Comparison of ENCODE assay signal across 2 cellular contexts in genomic region chr1:230268371-230269170, GRCh38.
TF ChIP-seq lines count a peak whose summit lies in the region.

No MANE protein-coding gene starts in this region.

TF ChIP-seq in HEK293, 187 proteins besides CTCF, POLR2A, EP300 and RAD21 (continued from another document and continues in another):
- TF ChIP-seq REST (tag by site-specific recombination; IDR thresholded peaks at IDR 0.05) (peak; percentile 42; the same call in 1 of the 2 replicates), YY1 (tag by site-specific recombination; IDR thresholded peaks at IDR 0.05) (peak; percentile 61; the same call in 1 of the 2 replicates), ZNF423 (tag by site-specific recombination; IDR thresholded peaks at IDR 0.05) (peak; percentile 69; the same call in 1 of the 2 replicates), SP7 (tag by site-specific recombination; IDR thresholded peaks at IDR 0.05) (peak; percentile 87), GLIS2 (tag by site-specific recombination; IDR thresholded peaks at IDR 0.05) (peak; percentile 44; the same call in 1 of the 2 replicates), ZSCAN16 (tag by site-specific recombination; IDR thresholded peaks at IDR 0.05) (no peak), PRDM1 (tag by site-specific recombination; IDR thresholded peaks at IDR 0.05) (peak; percentile 88), ZNF548 (tag by site-specific recombination; IDR thresholded peaks at IDR 0.05) (no peak; the same call in 1 of the 2 replicates), GLIS1 (tag by site-specific recombination; IDR thresholded peaks at IDR 0.05) (peak; percentile 85), ZNF658 (tag by site-specific recombination; IDR thresholded peaks at IDR 0.05) (no peak), FEZF1 (tag by site-specific recombination; IDR thresholded peaks at IDR 0.05) (no peak), ZNF341 (tag by site-specific recombination; IDR thresholded peaks at IDR 0.05; ENCODE audit: low read depth) (peak; percentile 67), OSR2 (tag by site-specific recombination; IDR thresholded peaks at IDR 0.05) (peak; percentile 39; the same call in 1 of the 2 replicates), GLI4 (tag by site-specific recombination; IDR thresholded peaks at IDR 0.05) (0 out of 2 replicates have a peak, but pooled peaks have one; percentile 88), ZNF768 (tag by site-specific recombination; IDR thresholded peaks at IDR 0.05) (no peak), ZFP37 (tag by site-specific recombination; IDR thresholded peaks at IDR 0.05) (peak; percentile 28; the same call in 1 of the 2 replicates)
- TF ChIP-seq, protein P1, sequence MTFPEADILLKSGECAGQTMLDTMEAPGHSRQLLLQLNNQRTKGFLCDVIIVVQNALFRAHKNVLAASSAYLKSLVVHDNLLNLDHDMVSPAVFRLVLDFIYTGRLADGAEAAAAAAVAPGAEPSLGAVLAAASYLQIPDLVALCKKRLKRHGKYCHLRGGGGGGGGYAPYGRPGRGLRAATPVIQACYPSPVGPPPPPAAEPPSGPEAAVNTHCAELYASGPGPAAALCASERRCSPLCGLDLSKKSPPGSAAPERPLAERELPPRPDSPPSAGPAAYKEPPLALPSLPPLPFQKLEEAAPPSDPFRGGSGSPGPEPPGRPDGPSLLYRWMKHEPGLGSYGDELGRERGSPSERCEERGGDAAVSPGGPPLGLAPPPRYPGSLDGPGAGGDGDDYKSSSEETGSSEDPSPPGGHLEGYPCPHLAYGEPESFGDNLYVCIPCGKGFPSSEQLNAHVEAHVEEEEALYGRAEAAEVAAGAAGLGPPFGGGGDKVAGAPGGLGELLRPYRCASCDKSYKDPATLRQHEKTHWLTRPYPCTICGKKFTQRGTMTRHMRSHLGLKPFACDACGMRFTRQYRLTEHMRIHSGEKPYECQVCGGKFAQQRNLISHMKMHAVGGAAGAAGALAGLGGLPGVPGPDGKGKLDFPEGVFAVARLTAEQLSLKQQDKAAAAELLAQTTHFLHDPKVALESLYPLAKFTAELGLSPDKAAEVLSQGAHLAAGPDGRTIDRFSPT (tag by site-specific recombination; IDR thresholded peaks at IDR 0.05), result peak; percentile 72
- TF ChIP-seq, protein P2, sequence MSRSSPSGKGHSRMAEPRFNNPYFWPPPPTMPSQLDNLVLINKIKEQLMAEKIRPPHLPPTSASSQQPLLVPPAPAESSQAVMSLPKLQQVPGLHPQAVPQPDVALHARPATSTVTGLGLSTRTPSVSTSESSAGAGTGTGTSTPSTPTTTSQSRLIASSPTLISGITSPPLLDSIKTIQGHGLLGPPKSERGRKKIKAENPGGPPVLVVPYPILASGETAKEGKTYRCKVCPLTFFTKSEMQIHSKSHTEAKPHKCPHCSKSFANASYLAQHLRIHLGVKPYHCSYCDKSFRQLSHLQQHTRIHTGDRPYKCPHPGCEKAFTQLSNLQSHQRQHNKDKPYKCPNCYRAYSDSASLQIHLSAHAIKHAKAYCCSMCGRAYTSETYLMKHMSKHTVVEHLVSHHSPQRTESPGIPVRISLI (tag by site-specific recombination; IDR thresholded peaks at IDR 0.05), result peak; percentile 98
- TF ChIP-seq, protein P3, sequence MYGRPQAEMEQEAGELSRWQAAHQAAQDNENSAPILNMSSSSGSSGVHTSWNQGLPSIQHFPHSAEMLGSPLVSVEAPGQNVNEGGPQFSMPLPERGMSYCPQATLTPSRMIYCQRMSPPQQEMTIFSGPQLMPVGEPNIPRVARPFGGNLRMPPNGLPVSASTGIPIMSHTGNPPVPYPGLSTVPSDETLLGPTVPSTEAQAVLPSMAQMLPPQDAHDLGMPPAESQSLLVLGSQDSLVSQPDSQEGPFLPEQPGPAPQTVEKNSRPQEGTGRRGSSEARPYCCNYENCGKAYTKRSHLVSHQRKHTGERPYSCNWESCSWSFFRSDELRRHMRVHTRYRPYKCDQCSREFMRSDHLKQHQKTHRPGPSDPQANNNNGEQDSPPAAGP (tag by site-specific recombination; IDR thresholded peaks at IDR 0.05), result peak; percentile 83
- TF ChIP-seq, protein P4, sequence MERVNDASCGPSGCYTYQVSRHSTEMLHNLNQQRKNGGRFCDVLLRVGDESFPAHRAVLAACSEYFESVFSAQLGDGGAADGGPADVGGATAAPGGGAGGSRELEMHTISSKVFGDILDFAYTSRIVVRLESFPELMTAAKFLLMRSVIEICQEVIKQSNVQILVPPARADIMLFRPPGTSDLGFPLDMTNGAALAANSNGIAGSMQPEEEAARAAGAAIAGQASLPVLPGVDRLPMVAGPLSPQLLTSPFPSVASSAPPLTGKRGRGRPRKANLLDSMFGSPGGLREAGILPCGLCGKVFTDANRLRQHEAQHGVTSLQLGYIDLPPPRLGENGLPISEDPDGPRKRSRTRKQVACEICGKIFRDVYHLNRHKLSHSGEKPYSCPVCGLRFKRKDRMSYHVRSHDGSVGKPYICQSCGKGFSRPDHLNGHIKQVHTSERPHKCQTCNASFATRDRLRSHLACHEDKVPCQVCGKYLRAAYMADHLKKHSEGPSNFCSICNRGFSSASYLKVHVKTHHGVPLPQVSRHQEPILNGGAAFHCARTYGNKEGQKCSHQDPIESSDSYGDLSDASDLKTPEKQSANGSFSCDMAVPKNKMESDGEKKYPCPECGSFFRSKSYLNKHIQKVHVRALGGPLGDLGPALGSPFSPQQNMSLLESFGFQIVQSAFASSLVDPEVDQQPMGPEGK (tag by site-specific recombination; IDR thresholded peaks at IDR 0.05), result peak; percentile 66

TF ChIP-seq in K562, 482 proteins besides CTCF, POLR2A, EP300 and RAD21 (continued from another document and continues in another):
- TF ChIP-seq, protein P5, sequence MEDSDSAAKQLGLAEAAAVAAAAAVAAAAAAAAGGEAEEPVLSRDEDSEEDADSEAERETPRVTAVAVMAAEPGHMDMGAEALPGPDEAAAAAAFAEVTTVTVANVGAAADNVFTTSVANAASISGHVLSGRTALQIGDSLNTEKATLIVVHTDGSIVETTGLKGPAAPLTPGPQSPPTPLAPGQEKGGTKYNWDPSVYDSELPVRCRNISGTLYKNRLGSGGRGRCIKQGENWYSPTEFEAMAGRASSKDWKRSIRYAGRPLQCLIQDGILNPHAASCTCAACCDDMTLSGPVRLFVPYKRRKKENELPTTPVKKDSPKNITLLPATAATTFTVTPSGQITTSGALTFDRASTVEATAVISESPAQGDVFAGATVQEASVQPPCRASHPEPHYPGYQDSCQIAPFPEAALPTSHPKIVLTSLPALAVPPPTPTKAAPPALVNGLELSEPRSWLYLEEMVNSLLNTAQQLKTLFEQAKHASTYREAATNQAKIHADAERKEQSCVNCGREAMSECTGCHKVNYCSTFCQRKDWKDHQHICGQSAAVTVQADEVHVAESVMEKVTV (CRISPR knock-in tag; IDR thresholded peaks at IDR 0.05), result 0 out of 2 replicates have a peak, but pooled peaks have one; percentile 11
- TF ChIP-seq ATF1 (CRISPR knock-in tag; IDR thresholded peaks at IDR 0.05), result no peak
- peak; percentile 20; the same call in 1 of the 2 replicates for TF ChIP-seq ATF1 (tag; IDR thresholded peaks at IDR 0.05)
- no peak for TF ChIP-seq PCBP2 (IDR thresholded peaks at IDR 0.05; ENCODE audit: low read depth, low read length, poor library complexity, severe bottlenecking)
- TF ChIP-seq ZFX (CRISPR knock-in tag; IDR thresholded peaks at IDR 0.05), result peak; percentile 29; the same call in 1 of the 2 replicates
- TF ChIP-seq PBX2 (CRISPR knock-in tag; IDR thresholded peaks at IDR 0.05; ENCODE audit: low read depth), result no peak; the same call in 1 of the 2 replicates
- TF ChIP-seq PBX2 (tag; conservative IDR thresholded peaks at IDR 0.05; ENCODE audit: low read depth), result peak; percentile 96
- no peak for TF ChIP-seq THRB (CRISPR knock-in tag; conservative IDR thresholded peaks at IDR 0.05)
- TF ChIP-seq FUS (optimal IDR thresholded peaks at IDR 0.05; ENCODE audit: low read depth, low read length), result no peak
- 0 out of 2 replicates have a peak, but pooled peaks have one; percentile 47 for TF ChIP-seq E2F4 (CRISPR knock-in tag; IDR thresholded peaks at IDR 0.05; ENCODE audit: low read depth)
- no peak for TF ChIP-seq NR2C1 (IDR thresholded peaks at IDR 0.05)
- TF ChIP-seq NR2C1 (tag; IDR thresholded peaks at IDR 0.05), result 0 out of 2 replicates have a peak, but pooled peaks have one; percentile 10
- TF ChIP-seq MEIS2 (IDR thresholded peaks at IDR 0.05; ENCODE audit: partially characterized antibody), result peak; percentile 94
- TF ChIP-seq SMC3 (conservative IDR thresholded peaks at IDR 0.05; ENCODE audit: insufficient read depth, low read depth, low read length), result peak; percentile 54; the same call in 1 of the 2 replicates
- TF ChIP-seq GABPB1 (CRISPR knock-in tag; IDR thresholded peaks at IDR 0.05), result 0 out of 2 replicates have a peak, but pooled peaks have one; percentile 45
- TF ChIP-seq YY1 (IDR thresholded peaks at IDR 0.05; ENCODE audit: borderline replicate concordance in 1 of 3, control insufficient read depth in 1 of 3, extremely low read depth in 1 of 3, insufficient read depth in 3 of 3, insufficient read length in 1 of 3, insufficient replicate concordance in 2 of 3, low read depth in 1 of 3, low read length in 2 of 3), result peak in 1 of 3 experiments; percentile 71
- 0 out of 2 replicates have a peak, but pooled peaks have one; percentile 33 for TF ChIP-seq NFRKB (IDR thresholded peaks at IDR 0.05; ENCODE audit: low read depth)
- TF ChIP-seq KLF16 (IDR thresholded peaks at IDR 0.05), result 0 out of 2 replicates have a peak, but pooled peaks have one; percentile 17
- no peak for TF ChIP-seq CSDE1 (IDR thresholded peaks at IDR 0.05)
- no peak for TF ChIP-seq RBM25 (IDR thresholded peaks at IDR 0.05; ENCODE audit: low read depth, low read length, severe bottlenecking)
- no peak for TF ChIP-seq ZBTB11 (CRISPR knock-in tag; IDR thresholded peaks at IDR 0.05)
